In the genomic region with DNA sequence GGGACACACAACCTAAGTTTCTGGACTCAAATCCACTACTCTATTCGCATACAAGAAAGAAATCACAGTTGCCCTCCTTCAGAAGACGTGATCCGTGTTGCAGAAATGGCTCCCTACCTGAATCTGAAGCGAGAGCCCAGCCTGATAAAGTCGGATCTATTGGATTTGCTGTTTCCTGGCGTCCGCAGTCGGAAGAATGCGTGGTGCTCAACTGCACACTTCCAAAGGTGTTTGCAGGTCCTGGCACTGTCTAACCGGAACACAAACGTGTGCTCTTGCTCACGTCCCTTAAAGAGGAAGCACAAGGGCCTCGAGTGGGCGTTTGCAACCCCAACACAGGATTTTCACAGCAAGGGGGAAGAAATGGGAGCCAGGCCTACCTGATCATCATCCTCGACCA, we compare ENCODE assay signal across 26 cellular contexts.
"Had no signal": no experiment of that assay in that cellular context is flagged by ENCODE, and none has a peak within 500 bp of the region (broad histone marks: within the 10 kb centered on the region; RNA-seq: fewer than 3 reads in every experiment).

No MANE protein-coding gene starts in this region.

- H3K4me3 ChIP-seq: esophagus squamous epithelium, heart right ventricle, right atrium auricular region, testis, upper lobe of left lung, vagina had no signal

- H3K27ac ChIP-seq: esophagus squamous epithelium, heart right ventricle, parathyroid adenoma, testis, upper lobe of left lung, vagina had no signal

- H3K4me3 Mint-ChIP-seq: activated naive CD4-positive, alpha-beta T cell treated with anti-CD3 and anti-CD28 coated beads, Interleukin-2, amount 50 U/mL, for 24 hours; activated naive CD8-positive, alpha-beta T cell treated with anti-CD3 and anti-CD28 coated beads, Interleukin-2, amount 50 U/mL, for 24 hours; activated T-cell treated with anti-CD3 and anti-CD28 coated beads, Interleukin-2, amount 50 U/mL, for 24 hours; activated T-helper 17 cell treated with anti-CD3 and anti-CD28 coated beads, Interleukin-2, amount 50 U/mL, for 72 hours; central memory CD8-positive, alpha-beta T cell; naive thymus-derived CD4-positive, alpha-beta T cell had no signal

- H3K9me3 Mint-ChIP-seq: activated naive CD4-positive, alpha-beta T cell treated with anti-CD3 and anti-CD28 coated beads, Interleukin-2, amount 50 U/mL, for 24 hours; activated naive CD8-positive, alpha-beta T cell treated with anti-CD3 and anti-CD28 coated beads, Interleukin-2, amount 50 U/mL, for 24 hours; activated T-cell treated with anti-CD3 and anti-CD28 coated beads, Interleukin-2, amount 50 U/mL, for 24 hours; activated T-helper 17 cell treated with anti-CD3 and anti-CD28 coated beads, Interleukin-2, amount 50 U/mL, for 72 hours; central memory CD8-positive, alpha-beta T cell; naive thymus-derived CD4-positive, alpha-beta T cell had no signal

- H3K9ac ChIP-seq: parathyroid adenoma had no signal

- H3K36me3 Mint-ChIP-seq: activated naive CD4-positive, alpha-beta T cell treated with anti-CD3 and anti-CD28 coated beads, Interleukin-2, amount 50 U/mL, for 24 hours; naive thymus-derived CD4-positive, alpha-beta T cell had no signal

- H3K79me2 ChIP-seq: parathyroid adenoma had no signal

- H3K36me3 ChIP-seq: esophagus squamous epithelium, heart right ventricle, right atrium auricular region, upper lobe of left lung, vagina had no signal

- ATAC-seq: activated naive CD8-positive, alpha-beta T cell treated with anti-CD3 and anti-CD28 coated beads, Interleukin-2, amount 50 U/mL, for 24 hours; activated T-helper 17 cell treated with anti-CD3 and anti-CD28 coated beads, Interleukin-2, amount 50 U/mL, for 72 hours; heart right ventricle; left ventricle myocardium superior; naive thymus-derived CD4-positive, alpha-beta T cell had no signal

- DNase-seq: activated CD4-positive, alpha-beta T cell treated with anti-CD3 and anti-CD28 coated beads for 48 hours; activated CD4-positive, alpha-beta T cell treated with anti-CD3 and anti-CD28 coated beads, Interleukin-2, amount 50 U/mL, for 48 hours; activated CD8-positive, alpha-beta memory T cell treated with anti-CD3 and anti-CD28 coated beads, Interleukin-2, amount 50 U/mL, for 48 hours; activated naive CD8-positive, alpha-beta T cell treated with anti-CD3 and anti-CD28 coated beads, Interleukin-2, amount 50 U/mL, for 24 hours; activated T-cell treated with anti-CD3 and anti-CD28 coated beads, Interleukin-2, amount 50 U/mL, for 24 hours; amygdala; dermis blood vessel endothelial cell; effector CD4-positive, alpha-beta T cell; esophagus squamous epithelium; foreskin melanocyte; heart right ventricle; left ventricle myocardium superior; midbrain; naive thymus-derived CD4-positive, alpha-beta T cell; stimulated activated naive CD4-positive, alpha-beta T cell; testis; upper lobe of left lung had no signal

- H3K27me3 ChIP-seq: heart right ventricle, right atrium auricular region, testis, upper lobe of left lung, vagina had no signal

- H3K4me1 ChIP-seq: parathyroid adenoma, vagina had no signal

- H3K4me1 Mint-ChIP-seq: activated naive CD4-positive, alpha-beta T cell treated with anti-CD3 and anti-CD28 coated beads, Interleukin-2, amount 50 U/mL, for 24 hours; activated naive CD8-positive, alpha-beta T cell treated with anti-CD3 and anti-CD28 coated beads, Interleukin-2, amount 50 U/mL, for 24 hours; activated T-helper 17 cell treated with anti-CD3 and anti-CD28 coated beads, Interleukin-2, amount 50 U/mL, for 72 hours; central memory CD8-positive, alpha-beta T cell had no signal

- FAIRE-seq: bronchial epithelial cell, colon, endometrium had no signal

- H3K9me3 ChIP-seq: esophagus squamous epithelium, heart right ventricle, right atrium auricular region, testis, upper lobe of left lung, vagina had no signal

- H2AFZ ChIP-seq: parathyroid adenoma had no signal

- H3K27ac Mint-ChIP-seq: activated naive CD4-positive, alpha-beta T cell treated with anti-CD3 and anti-CD28 coated beads, Interleukin-2, amount 50 U/mL, for 24 hours; activated naive CD8-positive, alpha-beta T cell treated with anti-CD3 and anti-CD28 coated beads, Interleukin-2, amount 50 U/mL, for 24 hours; activated T-cell treated with anti-CD3 and anti-CD28 coated beads, Interleukin-2, amount 50 U/mL, for 24 hours; activated T-helper 17 cell treated with anti-CD3 and anti-CD28 coated beads, Interleukin-2, amount 50 U/mL, for 72 hours; naive thymus-derived CD4-positive, alpha-beta T cell had no signal

- H3K27me3 Mint-ChIP-seq: activated naive CD4-positive, alpha-beta T cell treated with anti-CD3 and anti-CD28 coated beads, Interleukin-2, amount 50 U/mL, for 24 hours; activated T-cell treated with anti-CD3 and anti-CD28 coated beads, Interleukin-2, amount 50 U/mL, for 24 hours had no signal
